Comparison of ENCODE assay signal across 8 cellular contexts in genomic region chr3:126678691-126679317, GRCh38. TPM values are rescaled to one million over a fixed set of nuclear protein-coding genes. Genes with fewer than 3 reads are reported as not detected.
DNase-seq lines count a peak whose midpoint lies in the region; ATAC-seq and TF ChIP-seq lines count a peak whose summit lies in the region.

No MANE protein-coding gene starts in this region.

- no peak overlapping the region for H3K27ac Mint-ChIP-seq in stimulated activated naive CD8-positive, alpha-beta T cell treated with anti-CD3 and anti-CD28 coated beads, Interleukin-15, amount 100 ng/mL, for 72 hours

- H3K4me1 ChIP-seq in OCI-LY7 (ENCODE audit: insufficient read depth, low read length, poor library complexity, severe bottlenecking) (peaks cover 27% of the 10 kb centered on the region), ascending aorta (peaks cover 5 to 18% of the 10 kb centered on the region in 2 donors)

- H4K20me1 ChIP-seq in OCI-LY7 (ENCODE audit: insufficient read depth, low read length), result no peaks in the 10 kb centered on the region

- BruUV-seq in OCI-LY7 (replicated peaks; lab: Mats Ljungman, UMichigan), result no TSS peak

- no peaks in the 10 kb centered on the region for H3K36me3 Mint-ChIP-seq in activated T-cell treated with anti-CD3 and anti-CD28 coated beads, Interleukin-2, amount 50 U/mL, for 4 hours (ENCODE audit: insufficient read depth)

- H3K36me3 ChIP-seq in OCI-LY7 (ENCODE audit: insufficient read depth, low read length) (no peaks in the 10 kb centered on the region), ascending aorta (no peaks in the 10 kb centered on the region)

- no peaks in the 10 kb centered on the region for H3K9me3 Mint-ChIP-seq in activated T-cell treated with anti-CD3 and anti-CD28 coated beads, Interleukin-2, amount 50 U/mL, for 4 hours
- no peaks in the 10 kb centered on the region for H3K9me3 Mint-ChIP-seq in stimulated activated naive CD8-positive, alpha-beta T cell treated with anti-CD3 and anti-CD28 coated beads, Interleukin-15, amount 100 ng/mL, for 72 hours

- peak in 1 of 2 donors; percentile 43 for ATAC-seq in activated T-cell treated with anti-CD3 and anti-CD28 coated beads, Interleukin-2, amount 50 U/mL, for 4 hours
- ATAC-seq in left ventricle myocardium superior (peak; percentile 15), GM19463 (IDR thresholded peaks at IDR 0.05; ENCODE audit: unreplicated experiment) (no peak)
- ATAC-seq in stimulated activated naive CD8-positive, alpha-beta T cell treated with anti-CD3 and anti-CD28 coated beads, Interleukin-15, amount 100 ng/mL, for 72 hours, result peak; percentile 43

- no peak for DNase-seq in activated T-cell treated with anti-CD3 and anti-CD28 coated beads, Interleukin-2, amount 50 U/mL, for 4 hours
- no peak for DNase-seq in activated T-cell treated with anti-CD3 and anti-CD28 coated beads, Interleukin-2, amount 50 U/mL, for 48 hours
- DNase-seq in OCI-LY7 (ENCODE audit: low spot score) (peak; percentile 78), left ventricle myocardium superior (no peak), ascending aorta (ENCODE audit: low spot score in 2 of 2) (no peak), GM13977 (ENCODE audit: low spot score) (no peak)
- DNase-seq in stimulated activated naive CD8-positive, alpha-beta T cell treated with anti-CD3 and anti-CD28 coated beads, Interleukin-15, amount 100 ng/mL, for 72 hours, result no peak

- H3K9me2 ChIP-seq in OCI-LY7 (ENCODE audit: insufficient read depth, low read length), result no peaks in the 10 kb centered on the region

- peaks cover 24% of the 10 kb centered on the region for H3K27me3 Mint-ChIP-seq in activated T-cell treated with anti-CD3 and anti-CD28 coated beads, Interleukin-2, amount 50 U/mL, for 4 hours (ENCODE audit: low read depth)
- H3K27me3 Mint-ChIP-seq in stimulated activated naive CD8-positive, alpha-beta T cell treated with anti-CD3 and anti-CD28 coated beads, Interleukin-15, amount 100 ng/mL, for 72 hours, result peaks cover 11% of the 10 kb centered on the region

- no peaks in the 10 kb centered on the region for H3K79me2 ChIP-seq in OCI-LY7 (ENCODE audit: insufficient read depth, low read depth, low read length)

- in situ Hi-C loops in GM13977 (cut with MboI; ENCODE audit: low pct_unique_long_range_greater_than_20kb, low sequenced_read_pairs, unreplicated experiment), result no loop called here

- TF ChIP-seq CTCF in OCI-LY7 (conservative IDR thresholded peaks at IDR 0.05; ENCODE audit: low read length) (no peak), ascending aorta (IDR thresholded peaks at IDR 0.05) (no peak), GM13977 (IDR thresholded peaks at IDR 0.05; ENCODE audit: extremely low read depth, insufficient read depth, missing control alignments) (no peak)

- peaks cover 4% of the 10 kb centered on the region for H3K4me1 Mint-ChIP-seq in activated T-cell treated with anti-CD3 and anti-CD28 coated beads, Interleukin-2, amount 50 U/mL, for 4 hours (ENCODE audit: low read depth)
- peaks cover 8% of the 10 kb centered on the region for H3K4me1 Mint-ChIP-seq in stimulated activated naive CD8-positive, alpha-beta T cell treated with anti-CD3 and anti-CD28 coated beads, Interleukin-15, amount 100 ng/mL, for 72 hours

- H3K27ac ChIP-seq in OCI-LY7 (ENCODE audit: low read depth, low read length, poor library complexity, severe bottlenecking) (peak overlapping the region; percentile 38), ascending aorta (peak overlapping the region in 1 of 2 donors; percentile 45)

- H3K4me2 ChIP-seq in OCI-LY7 (ENCODE audit: low read length), result peak overlapping the region; percentile 67

- H3K4me3 ChIP-seq in OCI-LY7 (ENCODE audit: low read depth, low read length, poor library complexity, severe bottlenecking) (peak overlapping the region; percentile 34), ascending aorta (peak overlapping the region in 1 of 2 donors; percentile 37)

- H3K4me3 Mint-ChIP-seq in activated T-cell treated with anti-CD3 and anti-CD28 coated beads, Interleukin-2, amount 50 U/mL, for 4 hours, result peak overlapping the region; percentile 53
- H3K4me3 Mint-ChIP-seq in stimulated activated naive CD8-positive, alpha-beta T cell treated with anti-CD3 and anti-CD28 coated beads, Interleukin-15, amount 100 ng/mL, for 72 hours, result peak overlapping the region; percentile 10 to 60

- H3K27me3 ChIP-seq in ascending aorta, result no peaks in the 10 kb centered on the region

- intact Hi-C loops in OCI-LY7 (cut with micrococcal nuclease; ENCODE audit: unreplicated experiment), result loop anchor here (1.0 to 10.0 kb wide), 3 partner anchors 303 to 866 kb away; no protein-coding TSS in a partner anchor
- intact Hi-C loops in left ventricle myocardium superior (cut with micrococcal nuclease), result loop anchor here (10.0 kb wide), 1 partner anchor 496 kb away; no protein-coding TSS in a partner anchor
- intact Hi-C loops in ascending aorta (cut with DNase I), result loop anchor here (1.0 to 2.0 kb wide), 7 partner anchors 25 to 866 kb away; partner anchors contain the start of genes CHCHD6 and PLXNA1

- H2AFZ ChIP-seq in OCI-LY7 (ENCODE audit: low read length), result peak overlapping the region; percentile 47

- H3K9me3 ChIP-seq in OCI-LY7 (ENCODE audit: low read length) (no peaks in the 10 kb centered on the region), ascending aorta (peaks cover 0 to 3% of the 10 kb centered on the region in 2 donors)

- CTCF ChIA-PET in OCI-LY7 (lab: Charles Lee; ENCODE audit: unreplicated experiment), result interaction anchor here (0.6 to 1.0 kb wide), 3 partner anchors 69 to 770 kb away, joined by 4 to 9 read pairs (median 4); no protein-coding TSS in a partner anchor

- POLR2A ChIA-PET in OCI-LY7 (lab: Charles Lee), result no interaction called here

RNA-seq across cellular contexts. Expression of gene TXNRD3, which starts 23.9 kb away (rescaled TPM):
- total RNA-seq in activated T-cell treated with anti-CD3 and anti-CD28 coated beads, Interleukin-2, amount 50 U/mL, for 4 hours, result 1 to 10 TPM in 2 of 3 donors, under 1 TPM in 1; 0.76 to 2.3 (median 1.4) TPM
- total RNA-seq in OCI-LY7 (2014; rRNA removed; shearing (Covaris generic)), result not detected in 2 replicates
- total RNA-seq in OCI-LY7 (2022) (not detected in 2 replicates), left ventricle myocardium superior (5.0 TPM), ascending aorta (18.9 TPM)

RNA-seq across cellular contexts. Expression of gene CHCHD6, which starts 25.2 kb away (rescaled TPM):
- total RNA-seq in activated T-cell treated with anti-CD3 and anti-CD28 coated beads, Interleukin-2, amount 50 U/mL, for 4 hours, result 10 to 100 TPM; 17.9 to 23.6 (median 21.4) TPM
- 19.8 and 21.2 TPM in 2 replicates for total RNA-seq in OCI-LY7 (2014; rRNA removed; shearing (Covaris generic))
- total RNA-seq in OCI-LY7 (2022), result 14.7 and 18.1 TPM in 2 replicates
- 10.1 TPM for total RNA-seq in left ventricle myocardium superior
- total RNA-seq in ascending aorta, result 1.2 TPM
